Comparison of ENCODE assay signal across 1 cellular context in the genomic region with DNA sequence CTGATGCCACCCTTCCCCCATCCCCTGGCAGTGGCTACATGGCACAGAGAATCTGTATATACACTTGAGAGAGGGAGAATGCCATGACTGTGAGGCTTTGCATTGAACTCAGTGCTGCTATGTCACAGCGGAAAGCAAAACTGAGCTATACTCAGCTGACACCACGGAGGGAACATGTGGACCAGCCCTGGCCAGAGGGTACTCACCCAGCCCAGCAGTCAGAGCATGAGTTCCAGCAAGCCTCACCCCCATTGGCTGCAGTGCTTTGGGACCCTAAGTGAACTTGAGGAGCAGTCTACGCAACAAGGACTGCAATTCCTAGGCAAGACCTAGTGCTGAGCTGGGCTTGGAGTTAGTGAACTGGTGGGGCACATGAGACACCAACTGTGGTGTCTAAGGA.
TF ChIP-seq lines count a peak whose summit lies in the region.

No MANE protein-coding gene starts in this region.

TF ChIP-seq in H1, 55 proteins besides CTCF, POLR2A, EP300 and RAD21:
- TF ChIP-seq E2F6 (IDR thresholded peaks at IDR 0.05) (no peak), POU5F1 (IDR thresholded peaks at IDR 0.05; ENCODE audit: low read depth, low read length) (no peak), KDM4A (IDR thresholded peaks at IDR 0.05; ENCODE audit: low read depth, low read length, severe bottlenecking) (no peak)
